34 cellular contexts compared by ENCODE assay signal in the genomic region with DNA sequence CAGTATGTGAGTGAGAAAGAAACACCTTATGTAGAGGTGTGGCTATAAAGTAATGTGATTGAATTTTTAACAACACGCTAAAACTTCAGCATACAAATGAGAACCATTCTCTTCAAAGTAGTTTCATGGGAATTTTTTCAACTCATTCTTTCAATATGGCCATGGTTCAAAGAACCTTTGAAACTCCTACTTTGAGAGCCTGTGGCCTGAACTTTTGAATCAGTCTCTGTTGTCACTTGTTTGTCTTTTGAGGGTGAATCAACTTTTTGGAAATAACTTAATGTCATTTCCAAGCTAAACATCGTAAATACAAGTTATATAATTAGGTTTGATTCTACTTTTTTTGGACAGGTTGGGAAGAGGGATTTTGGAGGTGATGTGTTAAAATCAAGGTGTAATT.
"Had no signal": no experiment of that assay in that cellular context is flagged by ENCODE, and none has a peak within 500 bp of the region (broad histone marks: within the 10 kb centered on the region; RNA-seq: fewer than 3 reads in every experiment).

No MANE protein-coding gene starts in this region.

- DNase-seq: activated B cell treated with CpG ODN at 0.5 μM for 24 hours; activated CD4-positive, alpha-beta memory T cell treated with anti-CD3 and anti-CD28 coated beads for 36 hours; activated CD4-positive, alpha-beta T cell treated with anti-CD3 and anti-CD28 coated beads for 4 hours; activated CD4-positive, alpha-beta T cell treated with anti-CD3 and anti-CD28 coated beads, Interleukin-2, amount 10 ng/mL, durations not matched to agents 24 days and 14 days; activated CD4-positive, alpha-beta T cell treated with anti-CD3 and anti-CD28 coated beads, Interleukin-2, amount 50 U/mL, for 1 hour; activated CD4-positive, alpha-beta T cell treated with anti-CD3 and anti-CD28 coated beads, Interleukin-2, amount 50 U/mL, for 4 hours; activated CD4-positive, CD25-positive, alpha-beta regulatory T cell treated with anti-CD3 and anti-CD28 coated beads, Interleukin-2, amount 50 U/mL, for 72 hours; activated CD8-positive, alpha-beta memory T cell treated with anti-CD3 and anti-CD28 coated beads, Interleukin-2, amount 50 U/mL, for 4 hours; activated CD8-positive, alpha-beta T cell treated with anti-CD3 and anti-CD28 coated beads for 36 hours; activated effector memory CD4-positive, alpha-beta T cell treated with Interleukin-2 at 50 U/mL for 16 hours; activated gamma-delta T cell; activated naive CD4-positive, alpha-beta T cell treated with anti-CD3 and anti-CD28 coated beads, Interleukin-2, amount 10 ng/mL, durations not matched to agents 7 days and 5 days; activated naive CD4-positive, alpha-beta T cell treated with Interleukin-2 at 50 U/mL for 16 hours; activated naive CD8-positive, alpha-beta T cell treated with anti-CD3 and anti-CD28 coated beads, Interleukin-2, amount 10 ng/mL, durations not matched to agents 7 days and 5 days; activated naive CD8-positive, alpha-beta T cell treated with anti-CD3 and anti-CD28 coated beads, Interleukin-2, amount 50 U/mL, for 24 hours; activated T-cell treated with anti-CD3 and anti-CD28 coated beads, Interleukin-2, amount 50 U/mL, for 24 hours; activated T-cell treated with anti-CD3 and anti-CD28 coated beads, Interleukin-2, amount 50 U/mL, for 48 hours; amygdala; anterior cingulate cortex; caudate nucleus; cerebellar nuclear complex; T-cell; T-helper 17 cell; T1000 had no signal

- H3K4me1 ChIP-seq: ascending aorta had no signal

- H3K27me3 Mint-ChIP-seq: activated CD4-positive, alpha-beta memory T cell treated with anti-CD3 and anti-CD28 coated beads for 36 hours; activated CD8-positive, alpha-beta T cell treated with anti-CD3 and anti-CD28 coated beads for 36 hours; activated naive CD4-positive, alpha-beta T cell treated with anti-CD3 and anti-CD28 coated beads, Interleukin-2, amount 50 U/mL, for 24 hours; activated naive CD8-positive, alpha-beta T cell; activated naive CD8-positive, alpha-beta T cell treated with anti-CD3 and anti-CD28 coated beads, Interleukin-2, amount 10 ng/mL, durations not matched to agents 7 days and 5 days; activated naive CD8-positive, alpha-beta T cell treated with anti-CD3 and anti-CD28 coated beads, Interleukin-2, amount 50 U/mL, for 24 hours; central memory CD8-positive, alpha-beta T cell; T-helper 17 cell had no signal

- H3K27ac Mint-ChIP-seq: activated B cell treated with CpG ODN at 0.5 μM for 24 hours; activated CD4-positive, alpha-beta memory T cell treated with anti-CD3 and anti-CD28 coated beads for 36 hours; activated CD4-positive, alpha-beta T cell treated with anti-CD3 and anti-CD28 coated beads, Interleukin-2, amount 10 ng/mL, durations not matched to agents 24 days and 14 days; activated CD8-positive, alpha-beta T cell treated with anti-CD3 and anti-CD28 coated beads for 36 hours; activated naive CD4-positive, alpha-beta T cell treated with anti-CD3 and anti-CD28 coated beads, Interleukin-2, amount 10 ng/mL, durations not matched to agents 7 days and 5 days; activated naive CD4-positive, alpha-beta T cell treated with anti-CD3 and anti-CD28 coated beads, Interleukin-2, amount 50 U/mL, for 24 hours; activated naive CD8-positive, alpha-beta T cell; activated naive CD8-positive, alpha-beta T cell treated with anti-CD3 and anti-CD28 coated beads, Interleukin-2, amount 10 ng/mL, durations not matched to agents 7 days and 5 days; activated naive CD8-positive, alpha-beta T cell treated with anti-CD3 and anti-CD28 coated beads, Interleukin-2, amount 50 U/mL, for 24 hours; activated T-cell treated with anti-CD3 and anti-CD28 coated beads, Interleukin-2, amount 50 U/mL, for 24 hours; activated T-helper 2 cell treated with anti-CD3 and anti-CD28 coated beads, Interferon-gamma antibody, Interleukin-2, Interleukin-4, amounts not matched to agents 10 μg/mL and 5 μg/mL and 100 μg/mL, durations not matched to agents 14 hours and 24 hours and 36 hours; brain; T-cell; T-helper 17 cell had no signal

- H3K27ac ChIP-seq: ascending aorta, cardiac muscle cell, VCaP had no signal

- H3K4me3 ChIP-seq: ascending aorta, cardiac muscle cell had no signal

- H3K4me3 Mint-ChIP-seq: activated B cell treated with CpG ODN at 0.5 μM for 24 hours; activated CD4-positive, alpha-beta memory T cell treated with anti-CD3 and anti-CD28 coated beads for 36 hours; activated CD4-positive, alpha-beta T cell treated with anti-CD3 and anti-CD28 coated beads, Interleukin-2, amount 10 ng/mL, durations not matched to agents 24 days and 14 days; activated CD8-positive, alpha-beta T cell treated with anti-CD3 and anti-CD28 coated beads for 36 hours; activated naive CD4-positive, alpha-beta T cell treated with anti-CD3 and anti-CD28 coated beads, Interleukin-2, amount 10 ng/mL, durations not matched to agents 7 days and 5 days; activated naive CD4-positive, alpha-beta T cell treated with anti-CD3 and anti-CD28 coated beads, Interleukin-2, amount 50 U/mL, for 24 hours; activated naive CD8-positive, alpha-beta T cell; activated naive CD8-positive, alpha-beta T cell treated with anti-CD3 and anti-CD28 coated beads, Interleukin-2, amount 10 ng/mL, durations not matched to agents 7 days and 5 days; activated naive CD8-positive, alpha-beta T cell treated with anti-CD3 and anti-CD28 coated beads, Interleukin-2, amount 50 U/mL, for 24 hours; activated T-cell treated with anti-CD3 and anti-CD28 coated beads, Interleukin-2, amount 50 U/mL, for 24 hours; brain; central memory CD8-positive, alpha-beta T cell; T-cell; T-helper 17 cell had no signal

- H3K27me3 ChIP-seq: ascending aorta, cardiac muscle cell had no signal

- H3K4me1 Mint-ChIP-seq: activated B cell treated with CpG ODN at 0.5 μM for 24 hours; activated CD4-positive, alpha-beta T cell treated with anti-CD3 and anti-CD28 coated beads, Interleukin-2, amount 10 ng/mL, durations not matched to agents 24 days and 14 days; activated naive CD4-positive, alpha-beta T cell treated with anti-CD3 and anti-CD28 coated beads, Interleukin-2, amount 10 ng/mL, durations not matched to agents 7 days and 5 days; activated naive CD4-positive, alpha-beta T cell treated with anti-CD3 and anti-CD28 coated beads, Interleukin-2, amount 50 U/mL, for 24 hours; activated naive CD8-positive, alpha-beta T cell treated with anti-CD3 and anti-CD28 coated beads, Interleukin-2, amount 10 ng/mL, durations not matched to agents 7 days and 5 days; activated naive CD8-positive, alpha-beta T cell treated with anti-CD3 and anti-CD28 coated beads, Interleukin-2, amount 50 U/mL, for 24 hours; brain; central memory CD8-positive, alpha-beta T cell; T-cell; T-helper 17 cell had no signal

- H3K36me3 Mint-ChIP-seq: activated CD4-positive, alpha-beta memory T cell treated with anti-CD3 and anti-CD28 coated beads for 36 hours; activated naive CD4-positive, alpha-beta T cell treated with anti-CD3 and anti-CD28 coated beads, Interleukin-2, amount 10 ng/mL, durations not matched to agents 7 days and 5 days; activated naive CD4-positive, alpha-beta T cell treated with anti-CD3 and anti-CD28 coated beads, Interleukin-2, amount 50 U/mL, for 24 hours; activated naive CD8-positive, alpha-beta T cell treated with anti-CD3 and anti-CD28 coated beads, Interleukin-2, amount 10 ng/mL, durations not matched to agents 7 days and 5 days; brain; T-cell had no signal

- H3K36me3 ChIP-seq: ascending aorta, cardiac muscle cell had no signal

- ATAC-seq: activated CD8-positive, alpha-beta T cell treated with anti-CD3 and anti-CD28 coated beads for 36 hours; activated naive CD8-positive, alpha-beta T cell treated with anti-CD3 and anti-CD28 coated beads, Interleukin-2, amount 50 U/mL, for 24 hours; T-cell; T-helper 17 cell had no signal

- FAIRE-seq: bronchial epithelial cell, TTC549 had no signal

- H3K9me3 Mint-ChIP-seq: activated B cell treated with CpG ODN at 0.5 μM for 24 hours; activated CD4-positive, alpha-beta memory T cell treated with anti-CD3 and anti-CD28 coated beads for 36 hours; activated CD8-positive, alpha-beta T cell treated with anti-CD3 and anti-CD28 coated beads for 36 hours; activated naive CD4-positive, alpha-beta T cell treated with anti-CD3 and anti-CD28 coated beads, Interleukin-2, amount 50 U/mL, for 24 hours; activated naive CD8-positive, alpha-beta T cell treated with anti-CD3 and anti-CD28 coated beads, Interleukin-2, amount 50 U/mL, for 24 hours; activated T-cell treated with anti-CD3 and anti-CD28 coated beads, Interleukin-2, amount 50 U/mL, for 24 hours; activated T-helper 2 cell treated with anti-CD3 and anti-CD28 coated beads, Interferon-gamma antibody, Interleukin-2, Interleukin-4, amounts not matched to agents 10 μg/mL and 5 μg/mL and 100 μg/mL, durations not matched to agents 14 hours and 24 hours and 36 hours; central memory CD8-positive, alpha-beta T cell; T-cell had no signal

- H3K9me3 ChIP-seq: ascending aorta had no signal
